8 cellular contexts compared by ENCODE assay signal in genomic region chr5:52743970-52744369, GRCh38. TPM values are rescaled to one million over a fixed set of nuclear protein-coding genes. Genes with fewer than 3 reads are reported as not detected.
DNase-seq lines count a peak whose midpoint lies in the region; ATAC-seq and TF ChIP-seq lines count a peak whose summit lies in the region.

No MANE protein-coding gene starts in this region.

- H3K27me3 Mint-ChIP-seq in CD4-positive, CD25-positive, alpha-beta regulatory T cell = peaks cover 5% of the 10 kb centered on the region
- H3K27me3 Mint-ChIP-seq in HFFc6 (ENCODE audit: insufficient read depth) = no peaks in the 10 kb centered on the region
- H3K27me3 Mint-ChIP-seq in activated CD4-positive, alpha-beta T cell treated with anti-CD3 and anti-CD28 coated beads, Interleukin-2, amount 10 ng/mL, durations not matched to agents 7 days and 5 days = no peaks in the 10 kb centered on the region

- POLR2A ChIA-PET in activated CD4-positive, alpha-beta T cell treated with anti-CD3 and anti-CD28 coated beads, Interleukin-2, amount 10 ng/mL, durations not matched to agents 7 days and 5 days (lab: Charles Lee) = no interaction called here

- H3K27ac ChIP-seq in CD4-positive, CD25-positive, alpha-beta regulatory T cell (ENCODE audit: insufficient read depth, low read length, poor library complexity, severe bottlenecking) = no peak overlapping the region

- H3K36me3 ChIP-seq in CD4-positive, CD25-positive, alpha-beta regulatory T cell (ENCODE audit: control insufficient read depth, insufficient read depth, low read length) = no peaks in the 10 kb centered on the region
- no peaks in the 10 kb centered on the region for H3K36me3 ChIP-seq in kidney epithelial cell (ENCODE audit: control insufficient read depth, insufficient read depth, low read length)

- H3K4me1 Mint-ChIP-seq in CD4-positive, CD25-positive, alpha-beta regulatory T cell = peaks cover 0 to 18% (median 6%) of the 10 kb centered on the region in 4 donors
- H3K4me1 Mint-ChIP-seq in HFFc6 (ENCODE audit: low read depth) = peaks cover 34% of the 10 kb centered on the region
- peaks cover 47% of the 10 kb centered on the region for H3K4me1 Mint-ChIP-seq in activated CD4-positive, alpha-beta T cell treated with anti-CD3 and anti-CD28 coated beads, Interleukin-2, amount 10 ng/mL, durations not matched to agents 7 days and 5 days

- peaks cover 0 to 2% (median 0%) of the 10 kb centered on the region in 7 donors for H3K9me3 Mint-ChIP-seq in CD4-positive, CD25-positive, alpha-beta regulatory T cell
- H3K9me3 Mint-ChIP-seq in HFFc6 = no peaks in the 10 kb centered on the region
- peaks cover 8% of the 10 kb centered on the region for H3K9me3 Mint-ChIP-seq in activated CD4-positive, alpha-beta T cell treated with anti-CD3 and anti-CD28 coated beads, Interleukin-2, amount 10 ng/mL, durations not matched to agents 7 days and 5 days

- no peaks in the 10 kb centered on the region for H3K36me3 Mint-ChIP-seq in CD4-positive, CD25-positive, alpha-beta regulatory T cell
- H3K36me3 Mint-ChIP-seq in HFFc6 (ENCODE audit: low read depth) = no peaks in the 10 kb centered on the region
- H3K36me3 Mint-ChIP-seq in activated CD4-positive, alpha-beta T cell treated with anti-CD3 and anti-CD28 coated beads, Interleukin-2, amount 10 ng/mL, durations not matched to agents 7 days and 5 days (ENCODE audit: low read depth) = peaks cover 6% of the 10 kb centered on the region

- H3K4me3 Mint-ChIP-seq in CD4-positive, CD25-positive, alpha-beta regulatory T cell = no peak overlapping the region
- H3K4me3 Mint-ChIP-seq in HFFc6 = no peak overlapping the region
- H3K4me3 Mint-ChIP-seq in activated CD4-positive, alpha-beta T cell treated with anti-CD3 and anti-CD28 coated beads, Interleukin-2, amount 10 ng/mL, durations not matched to agents 7 days and 5 days = no peak overlapping the region

- H3K9me3 ChIP-seq in CD4-positive, CD25-positive, alpha-beta regulatory T cell (ENCODE audit: control insufficient read depth in 2 of 2, low read length in 2 of 2) = no peaks in the 10 kb centered on the region

- peak overlapping the region; percentile 29 for H3K4me3 ChIP-seq in CD4-positive, CD25-positive, alpha-beta regulatory T cell (ENCODE audit: low read depth, low read length)
- H3K4me3 ChIP-seq in kidney epithelial cell (ENCODE audit: low read depth, low read length) = no peak overlapping the region

- CTCF ChIA-PET in activated CD4-positive, alpha-beta T cell treated with anti-CD3 and anti-CD28 coated beads, Interleukin-2, amount 10 ng/mL, durations not matched to agents 7 days and 5 days (lab: Charles Lee) = interaction anchor here (1.7 kb wide), 1 partner anchor 18 kb away, joined by 9 read pairs; no protein-coding TSS in a partner anchor

- TF ChIP-seq CTCF in HFFc6 (IDR thresholded peaks at IDR 0.05) (no peak), kidney epithelial cell (IDR thresholded peaks at IDR 0.05; ENCODE audit: insufficient read depth, low read length, poor library complexity, severe bottlenecking) (no peak)

- no peaks in the 10 kb centered on the region for H3K4me1 ChIP-seq in CD4-positive, CD25-positive, alpha-beta regulatory T cell (ENCODE audit: control insufficient read depth, insufficient read depth, low read length, poor library complexity, severe bottlenecking)

- ATAC-seq in CD4-positive, CD25-positive, alpha-beta regulatory T cell (ENCODE audit: low read depth in 2 of 2) = peak; percentile 80 to 90

- H3K27ac Mint-ChIP-seq in CD4-positive, CD25-positive, alpha-beta regulatory T cell = peak overlapping the region; percentile 1 to 94 (median 79)
- no peak overlapping the region for H3K27ac Mint-ChIP-seq in HFFc6
- H3K27ac Mint-ChIP-seq in activated CD4-positive, alpha-beta T cell treated with anti-CD3 and anti-CD28 coated beads, Interleukin-2, amount 10 ng/mL, durations not matched to agents 7 days and 5 days = peak overlapping the region; percentile 82

- H3K27me3 ChIP-seq in CD4-positive, CD25-positive, alpha-beta regulatory T cell (ENCODE audit: control insufficient read depth, insufficient read depth, low read length) = no peaks in the 10 kb centered on the region
- H3K27me3 ChIP-seq in kidney epithelial cell (ENCODE audit: control insufficient read depth, insufficient read depth, low read length) = no peaks in the 10 kb centered on the region

- DNase-seq in CD4-positive, CD25-positive, alpha-beta regulatory T cell = peak in 2 of 3 donors; percentile 2 to 26
- DNase-seq in HFFc6 (peak; percentile 38), kidney epithelial cell (ENCODE audit: low read depth) (peak; percentile 2), DMS153 treated with DMSO at 0.1 percent for 48 hours (lab: John Stamatoyannopoulos, UW; ENCODE audit: unreplicated experiment) (no peak), ureter (ENCODE audit: low spot score) (no peak), NCI-H2107 treated with DMSO at 0.1 percent for 48 hours (lab: John Stamatoyannopoulos, UW; ENCODE audit: unreplicated experiment) (no peak), SHP77 treated with DMSO at 0.1 percent for 48 hours (lab: John Stamatoyannopoulos, UW) (no peak)
- DNase-seq in activated CD4-positive, alpha-beta T cell treated with anti-CD3 and anti-CD28 coated beads, Interleukin-2, amount 10 ng/mL, durations not matched to agents 7 days and 5 days = peak; percentile 57

RNA-seq across cellular contexts. Expression of gene ITGA1, which starts 43.7 kb away (rescaled TPM):
- total RNA-seq in CD4-positive, CD25-positive, alpha-beta regulatory T cell = 0.37 TPM
- polyA plus RNA-seq in CD4-positive, CD25-positive, alpha-beta regulatory T cell = not detected
- 100 to 1,000 TPM in 1 of 6 experiments, 10 to 100 TPM in 5; 46.9 to 101 (median 83.9) TPM for total RNA-seq in HFFc6 (2021; fragmentation: NEBNext Ultra II Directional; extraction: Animal tissue kit (Norgen Biotek cat#: 25700))
- total RNA-seq in activated CD4-positive, alpha-beta T cell treated with anti-CD3 and anti-CD28 coated beads, Interleukin-2, amount 10 ng/mL, durations not matched to agents 7 days and 5 days = 1 to 10 TPM; 2.6 to 3.2 TPM
- total RNA-seq in kidney epithelial cell (10.0 and 20.0 TPM in 2 replicates), ureter (170 TPM)

RNA-seq across cellular contexts. Expression of gene PELO, which starts 43.7 kb away (rescaled TPM):
- 3.9 TPM for total RNA-seq in CD4-positive, CD25-positive, alpha-beta regulatory T cell
- 1 to 10 TPM; 3.8 to 6.1 (median 4.7) TPM for polyA plus RNA-seq in CD4-positive, CD25-positive, alpha-beta regulatory T cell
- 10 to 100 TPM; 52.6 to 77.2 (median 72.8) TPM for total RNA-seq in HFFc6 (2021; fragmentation: NEBNext Ultra II Directional; extraction: Animal tissue kit (Norgen Biotek cat#: 25700))
- total RNA-seq in activated CD4-positive, alpha-beta T cell treated with anti-CD3 and anti-CD28 coated beads, Interleukin-2, amount 10 ng/mL, durations not matched to agents 7 days and 5 days = 1 to 10 TPM; 7.8 to 9.3 TPM
- 19.0 and 23.9 TPM in 2 replicates for total RNA-seq in kidney epithelial cell
- total RNA-seq in ureter = 44.7 TPM

Comparison
In these comparisons a context has a peak if more than half of its experiments do, and no peak if none do; other contexts are left out.
1. DNase-seq: peak in CD4-positive, CD25-positive, alpha-beta regulatory T cell (2 of 3), HFFc6 (single experiment), activated CD4-positive, alpha-beta T cell treated with anti-CD3 and anti-CD28 coated beads, Interleukin-2, amount 10 ng/mL, durations not matched to agents 7 days and 5 days (single experiment) and kidney epithelial cell (single experiment); none in DMS153 treated with DMSO at 0.1 percent for 48 hours (single experiment), ureter (single experiment), NCI-H2107 treated with DMSO at 0.1 percent for 48 hours (single experiment) and SHP77 treated with DMSO at 0.1 percent for 48 hours (single experiment).